1 cellular context compared by ENCODE assay signal in genomic region chr1:36400514-36400824, GRCh38.
TF ChIP-seq lines count a peak whose summit lies in the region.

No MANE protein-coding gene starts in this region.

TF ChIP-seq in GM12878, 131 proteins besides CTCF, POLR2A, EP300 and RAD21:
- TF ChIP-seq RBBP5 (conservative IDR thresholded peaks at IDR 0.05) = no peak
- TF ChIP-seq LARP7 (IDR thresholded peaks at IDR 0.05) = no peak
- no peak for TF ChIP-seq EZH2 (IDR thresholded peaks at IDR 0.05; ENCODE audit: borderline replicate concordance, control insufficient read depth, low read depth, low read length)
- no peak for TF ChIP-seq NKRF (conservative IDR thresholded peaks at IDR 0.05)
- TF ChIP-seq SRF (IDR thresholded peaks at IDR 0.05; ENCODE audit: low read depth in 2 of 2, low read length in 2 of 2) = no peak
- no peak for TF ChIP-seq EGR1 (IDR thresholded peaks at IDR 0.05; ENCODE audit: borderline replicate concordance in 1 of 2, low read depth in 2 of 2, low read length in 2 of 2)
- no peak for TF ChIP-seq SPI1 (IDR thresholded peaks at IDR 0.05; ENCODE audit: borderline replicate concordance, insufficient read depth, low read depth, low read length)
- no peak for TF ChIP-seq MLLT1 (IDR thresholded peaks at IDR 0.05)
- no peak for TF ChIP-seq RELB (IDR thresholded peaks at IDR 0.05; ENCODE audit: low read depth)
- no peak for TF ChIP-seq PAX8 (IDR thresholded peaks at IDR 0.05)
- no peak for TF ChIP-seq CREB1 (IDR thresholded peaks at IDR 0.05; ENCODE audit: low read depth)
- TF ChIP-seq SMC3 (IDR thresholded peaks at IDR 0.05; ENCODE audit: borderline replicate concordance, low read length) = no peak
